In genomic region chr4:98509641-98510170, GRCh38 we compare ENCODE assay signal across 22 cellular contexts.
A peak's percentile ranks its signal among the peaks of the same experiment; 100 is the strongest.
DNase-seq lines count a peak whose midpoint lies in the region; ATAC-seq and TF ChIP-seq lines count a peak whose summit lies in the region.
"Had no signal": no experiment of that assay in that cellular context is flagged by ENCODE, and none has a peak within 500 bp of the region (broad histone marks: within the 10 kb centered on the region; RNA-seq: fewer than 3 reads in every experiment).

No MANE protein-coding gene starts in this region.

- peak overlapping the region; percentile 22 for H3K27ac Mint-ChIP-seq in activated CD4-positive, alpha-beta T cell treated with anti-CD3 and anti-CD28 coated beads for 36 hours
- H3K27ac Mint-ChIP-seq in type B pancreatic cell = no peak overlapping the region
- H3K27ac Mint-ChIP-seq: stimulated activated memory B cell treated with anti-CD40 and anti-IgM and Interleukin-4, amounts not matched to agents 10 μg/mL and 1 μg/mL and 100 μg/mL, for 72 hours had no signal

- ATAC-seq in activated CD4-positive, alpha-beta T cell treated with anti-CD3 and anti-CD28 coated beads for 36 hours = no peak
- ATAC-seq: heart left ventricle; left ventricle myocardium superior; right lobe of liver; stimulated activated memory B cell treated with anti-CD40 and anti-IgM and Interleukin-4, amounts not matched to agents 10 μg/mL and 1 μg/mL and 100 μg/mL, for 72 hours had no signal

- peaks cover 14% of the 10 kb centered on the region for H3K79me2 ChIP-seq in hepatocyte

- H3K9me2 ChIP-seq in hepatocyte (replicated peaks; ENCODE audit: insufficient read depth) = no peaks in the 10 kb centered on the region

- H3K36me3 Mint-ChIP-seq in activated CD4-positive, alpha-beta T cell treated with anti-CD3 and anti-CD28 coated beads for 36 hours (ENCODE audit: low read depth) = peaks cover 11% of the 10 kb centered on the region
- no peaks in the 10 kb centered on the region for H3K36me3 Mint-ChIP-seq in type B pancreatic cell
- H3K36me3 Mint-ChIP-seq: stimulated activated memory B cell treated with anti-CD40 and anti-IgM and Interleukin-4, amounts not matched to agents 10 μg/mL and 1 μg/mL and 100 μg/mL, for 72 hours had no signal

- H3K4me1 ChIP-seq in adipocyte (ENCODE audit: control insufficient read depth, insufficient read depth, low read length) (peaks cover 34% of the 10 kb centered on the region), hepatocyte (ENCODE audit: insufficient read depth) (peaks cover 32% of the 10 kb centered on the region)
- H3K4me1 ChIP-seq: right lobe of liver had no signal

- H3K36me3 ChIP-seq in adipocyte (ENCODE audit: control insufficient read depth, insufficient read depth, low read length, severe bottlenecking) (no peaks in the 10 kb centered on the region), hepatocyte (replicated peaks; ENCODE audit: insufficient read depth, low read depth) (no peaks in the 10 kb centered on the region)
- H3K36me3 ChIP-seq: heart left ventricle, ovary, right lobe of liver, thyroid gland had no signal

- POLR2A ChIA-PET in activated CD4-positive, alpha-beta T cell treated with anti-CD3 and anti-CD28 coated beads for 36 hours (lab: Charles Lee) = no interaction called here

- H3K27me3 ChIP-seq in adipocyte (replicated peaks; ENCODE audit: control insufficient read depth, insufficient read depth, low read length) (no peaks in the 10 kb centered on the region), hepatocyte (no peaks in the 10 kb centered on the region)
- H3K27me3 ChIP-seq: heart left ventricle, ovary, right lobe of liver, thyroid gland had no signal

- 64% methylated on average over 6 of the region's 6 CpGs for WGBS in hepatocyte (ENCODE audit: low lambda C conversion rate, missing lambda C conversion rate)

- intact Hi-C loops in activated CD4-positive, alpha-beta T cell treated with anti-CD3 and anti-CD28 coated beads for 36 hours (cut with DNase I, micrococcal nuclease) = loop anchor here in 1 of 2 experiments (2.0 kb wide), 2 partner anchors 93 to 153 kb away; no protein-coding TSS in a partner anchor

- H3K9ac ChIP-seq in adipocyte (ENCODE audit: low read length) = peak overlapping the region; percentile 34

- H3K27me3 Mint-ChIP-seq in activated CD4-positive, alpha-beta T cell treated with anti-CD3 and anti-CD28 coated beads for 36 hours = no peaks in the 10 kb centered on the region
- no peaks in the 10 kb centered on the region for H3K27me3 Mint-ChIP-seq in type B pancreatic cell
- H3K27me3 Mint-ChIP-seq: activated naive CD4-positive, alpha-beta T cell treated with anti-CD3 and anti-CD28 coated beads, Interleukin-2, amount 50 U/mL, for 24 hours; stimulated activated memory B cell treated with anti-CD40 and anti-IgM and Interleukin-4, amounts not matched to agents 10 μg/mL and 1 μg/mL and 100 μg/mL, for 72 hours had no signal

- no peak overlapping the region for H3K4me3 Mint-ChIP-seq in activated CD4-positive, alpha-beta T cell treated with anti-CD3 and anti-CD28 coated beads for 36 hours
- H3K4me3 Mint-ChIP-seq in type B pancreatic cell = peak overlapping the region; percentile 3
- H3K4me3 Mint-ChIP-seq: activated naive CD4-positive, alpha-beta T cell treated with anti-CD3 and anti-CD28 coated beads, Interleukin-2, amount 50 U/mL, for 24 hours; stimulated activated memory B cell treated with anti-CD40 and anti-IgM and Interleukin-4, amounts not matched to agents 10 μg/mL and 1 μg/mL and 100 μg/mL, for 72 hours had no signal

- H4K20me1 ChIP-seq in hepatocyte (ENCODE audit: insufficient read depth, poor library complexity, severe bottlenecking) = no peaks in the 10 kb centered on the region

- no peak overlapping the region for H2AFZ ChIP-seq in hepatocyte

- DNase-seq in activated CD4-positive, alpha-beta T cell treated with anti-CD3 and anti-CD28 coated beads for 36 hours = no peak
- DNase-seq in activated CD4-positive, alpha-beta T cell treated with anti-CD3 and anti-CD28 coated beads, Interleukin-2, amount 50 U/mL, for 48 hours = no peak
- no peak for DNase-seq in adipocyte (ENCODE audit: low read depth)
- no peak for DNase-seq in hepatocyte (ENCODE audit: low spot score)
- no peak for DNase-seq in type B pancreatic cell (ENCODE audit: extremely low spot score, unreplicated experiment)
- DNase-seq in epidermal melanocyte (ENCODE audit: insufficient read length, low spot score) = no peak
- DNase-seq in Kasumi-1 (lab: John Stamatoyannopoulos, UW) = no peak
- no peak for DNase-seq in NCI-H82 treated with DMSO at 0.1 percent for 48 hours (lab: John Stamatoyannopoulos, UW; ENCODE audit: unreplicated experiment)
- DNase-seq: 8988T, activated T-cell treated with anti-CD3 and anti-CD28 coated beads for 4 hours, erythroblast, heart left ventricle, Karpas-422, left ventricle myocardium superior, NCI-H1048, NCI-H1930, NCI-H510A, ovary, right lobe of liver, thyroid gland had no signal

- H3K4me3 ChIP-seq in adipocyte (ENCODE audit: low read length) (peak overlapping the region; percentile 14), hepatocyte (no peak overlapping the region)
- H3K4me3 ChIP-seq: heart left ventricle, ovary, right lobe of liver, thyroid gland had no signal

- no peaks in the 10 kb centered on the region for H3K9me3 Mint-ChIP-seq in activated CD4-positive, alpha-beta T cell treated with anti-CD3 and anti-CD28 coated beads for 36 hours (ENCODE audit: low read depth)
- H3K9me3 Mint-ChIP-seq in type B pancreatic cell = no peaks in the 10 kb centered on the region
- H3K9me3 Mint-ChIP-seq: activated naive CD4-positive, alpha-beta T cell treated with anti-CD3 and anti-CD28 coated beads, Interleukin-2, amount 50 U/mL, for 24 hours; stimulated activated memory B cell treated with anti-CD40 and anti-IgM and Interleukin-4, amounts not matched to agents 10 μg/mL and 1 μg/mL and 100 μg/mL, for 72 hours had no signal

- peak overlapping the region; percentile 78 for H3K27ac ChIP-seq in hepatocyte
- H3K27ac ChIP-seq: heart left ventricle, right lobe of liver, thyroid gland had no signal

- H3K4me2 ChIP-seq in hepatocyte = peak overlapping the region; percentile 53

- TF ChIP-seq CTCF in hepatocyte (IDR thresholded peaks at IDR 0.05; ENCODE audit: poor library complexity) = no peak
- TF ChIP-seq CTCF in type B pancreatic cell (conservative IDR thresholded peaks at IDR 0.05) = no peak

- CTCF ChIA-PET in activated CD4-positive, alpha-beta T cell treated with anti-CD3 and anti-CD28 coated beads for 36 hours (lab: Charles Lee) = interaction anchor here (0.6 to 2.1 kb wide), 3 partner anchors 13 to 153 kb away, joined by 3 to 5 read pairs (median 4); no protein-coding TSS in a partner anchor

- peaks cover 42% of the 10 kb centered on the region for H3K4me1 Mint-ChIP-seq in activated CD4-positive, alpha-beta T cell treated with anti-CD3 and anti-CD28 coated beads for 36 hours
- peaks cover 38% of the 10 kb centered on the region for H3K4me1 Mint-ChIP-seq in type B pancreatic cell (ENCODE audit: unreplicated experiment)

- H3K9me3 ChIP-seq in adipocyte (ENCODE audit: control insufficient read depth, low read length) (no peaks in the 10 kb centered on the region), hepatocyte (ENCODE audit: low read depth) (no peaks in the 10 kb centered on the region)
- H3K9me3 ChIP-seq: heart left ventricle, ovary, right lobe of liver, thyroid gland had no signal
